13 cellular contexts compared by ENCODE assay signal in genomic region chr7:69803699-69804516, GRCh38.
DNase-seq lines count a peak whose midpoint lies in the region; ATAC-seq and TF ChIP-seq lines count a peak whose summit lies in the region.
"Had no signal": no experiment of that assay in that cellular context is flagged by ENCODE, and none has a peak within 500 bp of the region (broad histone marks: within the 10 kb centered on the region; RNA-seq: fewer than 3 reads in every experiment).

No MANE protein-coding gene starts in this region.

- CTCF ChIA-PET in GM10248 (lab: Yijun Ruan, JAX) (interaction anchor here (0.7 to 1.9 kb wide), 4 partner anchors 10 to 128 kb away, joined by 3 to 5 read pairs (median 3); no protein-coding TSS in a partner anchor), PC-3 (lab: Charles Lee) (no interaction called here)

- no peaks in the 10 kb centered on the region for H3K4me1 ChIP-seq in PC-3 (ENCODE audit: insufficient read depth, low read length)
- H3K4me1 ChIP-seq in breast epithelium: no peaks in the 10 kb centered on the region
- H3K4me1 ChIP-seq: Peyer's patch had no signal

- POLR2A ChIA-PET in GM10248 (lab: Yijun Ruan, JAX) (interaction anchor here (0.6 to 1.1 kb wide), 3 partner anchors 64 to 174 kb away, joined by 3 read pairs; no protein-coding TSS in a partner anchor), PC-3 (lab: Charles Lee; ENCODE audit: unreplicated experiment) (no interaction called here)

- no peaks in the 10 kb centered on the region for H3F3A ChIP-seq in PC-3 (ENCODE audit: low read length, unreplicated experiment)

- no peak overlapping the region for H3K4me2 ChIP-seq in PC-3 (ENCODE audit: low read length)

- H3K4me3 ChIP-seq in PC-3 (ENCODE audit: low read length) (no peak overlapping the region), breast epithelium (no peak overlapping the region)
- H3K4me3 ChIP-seq: Peyer's patch had no signal

- DNase-seq in GM10248 (ENCODE audit: extremely low spot score) (peak; percentile 65), GM19238 (ENCODE audit: insufficient read length, low spot score) (peak; percentile 13), PC-3 (no peak), breast epithelium (ENCODE audit: low spot score in 2 of 2) (no peak), T-helper 9 cell (no peak), SW 1271 (lab: John Stamatoyannopoulos, UW) (no peak)
- DNase-seq: activated CD4-positive, alpha-beta T cell treated with anti-CD3 and anti-CD28 coated beads, Interleukin-2, amount 10 ng/mL, durations not matched to agents 7 days and 5 days; AML-193; brain microvascular endothelial cell; Peyer's patch; right cardiac atrium had no signal

- H3K9me3 ChIP-seq in PC-3 (ENCODE audit: low read length) (no peaks in the 10 kb centered on the region), breast epithelium (no peaks in the 10 kb centered on the region)
- H3K9me3 ChIP-seq: Peyer's patch had no signal

- no peak overlapping the region for H3K9ac ChIP-seq in PC-3 (ENCODE audit: low read length)

- no peaks in the 10 kb centered on the region for H3K9me2 ChIP-seq in PC-3 (replicated peaks; ENCODE audit: low read length)

- TF ChIP-seq CTCF in GM10248 (IDR thresholded peaks at IDR 0.05; ENCODE audit: control extremely low read depth, extremely low read depth, low read depth, missing control alignments) (no peak), PC-3 (conservative IDR thresholded peaks at IDR 0.05; ENCODE audit: low read depth, low read length) (no peak), breast epithelium (IDR thresholded peaks at IDR 0.05) (no peak)

- no TSS peak for BruUV-seq in PC-3 (replicated peaks; lab: Mats Ljungman, UMichigan)

- H4K20me1 ChIP-seq in PC-3 (ENCODE audit: low read length): no peaks in the 10 kb centered on the region

- no peak overlapping the region for H2AFZ ChIP-seq in PC-3 (ENCODE audit: low read length)

- no peaks in the 10 kb centered on the region for H3K27me3 ChIP-seq in PC-3 (ENCODE audit: low read length)
- H3K27me3 ChIP-seq in breast epithelium: no peaks in the 10 kb centered on the region
- H3K27me3 ChIP-seq: brain microvascular endothelial cell, Peyer's patch had no signal

- intact Hi-C loops in PC-3 (cut with micrococcal nuclease): no loop called here
- intact Hi-C loops in breast epithelium (cut with DNase I; ENCODE audit: low total_unique reads): no loop called here

- H3K27ac ChIP-seq in PC-3 (ENCODE audit: low read length) (no peak overlapping the region), breast epithelium (no peak overlapping the region)
- H3K27ac ChIP-seq: brain microvascular endothelial cell, Peyer's patch had no signal

- H3K36me3 ChIP-seq in PC-3 (ENCODE audit: low read depth, low read length) (no peaks in the 10 kb centered on the region), breast epithelium (no peaks in the 10 kb centered on the region)
- H3K36me3 ChIP-seq: brain microvascular endothelial cell, Peyer's patch had no signal

- H3K79me2 ChIP-seq in PC-3 (ENCODE audit: low read length): no peaks in the 10 kb centered on the region

- ATAC-seq in HG02759 (IDR thresholded peaks at IDR 0.05; ENCODE audit: unreplicated experiment): peak; percentile 88
- ATAC-seq in HG03558 (IDR thresholded peaks at IDR 0.05; ENCODE audit: extremely low read depth, unreplicated experiment): peak; percentile 89
- ATAC-seq in PC-3: no peak
- ATAC-seq: right cardiac atrium had no signal

- no peak for TF ChIP-seq POLR2A in breast epithelium (IDR thresholded peaks at IDR 0.05)

Comparison
In these comparisons a context has a peak if more than half of its experiments do, and no peak if none do; other contexts are left out.
1. DNase-seq: peak in GM10248 (single experiment) and GM19238 (single experiment); none in PC-3 (single experiment), breast epithelium (0 of 2), T-helper 9 cell (single experiment) and SW 1271 (0 of 2).